ENCODE assay signal across 19 cellular contexts in genomic region chr20:58614366-58614765, GRCh38.
"Had no signal": no experiment of that assay in that cellular context is flagged by ENCODE, and none has a peak within 500 bp of the region (broad histone marks: within the 10 kb centered on the region; RNA-seq: fewer than 3 reads in every experiment).

No MANE protein-coding gene starts in this region.

- H3K9me3 Mint-ChIP-seq: natural killer cell; stimulated activated naive CD8-positive, alpha-beta T cell treated with anti-CD3 and anti-CD28 coated beads, Interleukin-15, Interleukin-2, amounts not matched to agents 100 ng/mL and 50 ng/mL, for 24 hours had no signal

- H3K4me3 ChIP-seq: dorsolateral prefrontal cortex, lung, pancreas, right lobe of liver, thoracic aorta, tibial nerve, upper lobe of right lung, uterus had no signal

- H3K27me3 Mint-ChIP-seq: stimulated activated naive CD8-positive, alpha-beta T cell treated with anti-CD3 and anti-CD28 coated beads, Interleukin-15, Interleukin-2, amounts not matched to agents 100 ng/mL and 50 ng/mL, for 24 hours had no signal

- H3K27me3 ChIP-seq: dorsolateral prefrontal cortex, right lobe of liver, tibial nerve, uterus had no signal

- H3K36me3 Mint-ChIP-seq: natural killer cell had no signal

- H3K4me1 ChIP-seq: pancreas, right lobe of liver, upper lobe of right lung, uterus had no signal

- H3K9me3 ChIP-seq: neutrophil, pancreas, right lobe of liver, thoracic aorta, upper lobe of right lung, uterus had no signal

- H3K4me3 Mint-ChIP-seq: memory B cell; natural killer cell; stimulated activated naive B cell treated with anti-CD40 and anti-IgM and Interleukin-4, amounts not matched to agents 10 μg/mL and 1 μg/mL and 100 μg/mL, for 72 hours; stimulated activated naive CD8-positive, alpha-beta T cell treated with anti-CD3 and anti-CD28 coated beads, Interleukin-15, Interleukin-2, amounts not matched to agents 100 ng/mL and 50 ng/mL, for 24 hours had no signal

- ATAC-seq: left ventricle myocardium superior; natural killer cell; pancreas; right lobe of liver; stimulated activated naive B cell treated with anti-CD40 and anti-IgM and Interleukin-4, amounts not matched to agents 10 μg/mL and 1 μg/mL and 100 μg/mL, for 72 hours; upper lobe of right lung had no signal

- H3K27ac Mint-ChIP-seq: memory B cell; natural killer cell; stimulated activated naive B cell treated with anti-CD40 and anti-IgM and Interleukin-4, amounts not matched to agents 10 μg/mL and 1 μg/mL and 100 μg/mL, for 72 hours; stimulated activated naive CD8-positive, alpha-beta T cell treated with anti-CD3 and anti-CD28 coated beads, Interleukin-15, Interleukin-2, amounts not matched to agents 100 ng/mL and 50 ng/mL, for 24 hours had no signal

- H3K4me1 Mint-ChIP-seq: memory B cell, natural killer cell had no signal

- DNase-seq: dorsolateral prefrontal cortex; effector CD4-positive, alpha-beta T cell; hypothalamus; left ventricle myocardium superior; natural killer cell; pancreas; retina; small intestine; stimulated activated CD4-positive, alpha-beta T cell treated with anti-CD3 and anti-CD28 coated beads, Interleukin-4, amount 100 ng/mL, for 4 hours; stimulated activated naive B cell treated with anti-CD40 and anti-IgM and Interleukin-4, amounts not matched to agents 10 μg/mL and 1 μg/mL and 100 μg/mL, for 72 hours; upper lobe of right lung; uterus had no signal

- H3K36me3 ChIP-seq: neutrophil, pancreas, right lobe of liver, thoracic aorta, tibial nerve, upper lobe of right lung, uterus had no signal

- H3K27ac ChIP-seq: neutrophil, pancreas, right lobe of liver, tibial nerve, upper lobe of right lung, uterus had no signal
